Comparison of ENCODE assay signal across 8 cellular contexts in genomic region chr17:4789951-4790704, GRCh38. TPM values are rescaled to one million over a fixed set of nuclear protein-coding genes. Genes with fewer than 3 reads are reported as not detected.
DNase-seq lines count a peak whose midpoint lies in the region; ATAC-seq and TF ChIP-seq lines count a peak whose summit lies in the region.

No MANE protein-coding gene starts in this region.

- H3K36me3 ChIP-seq in NT2/D1 (ENCODE audit: insufficient read depth, insufficient read length, low read length) (no peaks in the 10 kb centered on the region), mucosa of descending colon (ENCODE audit: low read depth) (no peaks in the 10 kb centered on the region)

- no peaks in the 10 kb centered on the region for H3K36me3 Mint-ChIP-seq in CD4-positive, alpha-beta T cell (ENCODE audit: low read depth)

- H3K4me1 ChIP-seq in NT2/D1 (ENCODE audit: insufficient read depth, insufficient read length) (peaks cover 6% of the 10 kb centered on the region), mucosa of descending colon (ENCODE audit: low read depth) (peaks cover 36% of the 10 kb centered on the region)

- H3K27me3 Mint-ChIP-seq in CD4-positive, alpha-beta T cell: peaks cover 45% of the 10 kb centered on the region

- DNase-seq in CD4-positive, alpha-beta T cell: peak; percentile 61 to 81 (median 70)
- peak; percentile 43 for DNase-seq in NT2/D1 (ENCODE audit: low read depth, low spot score)
- peak; percentile 88 for DNase-seq in activated CD8-positive, alpha-beta memory T cell treated with anti-CD3 and anti-CD28 coated beads, Interleukin-2, amount 50 U/mL, for 48 hours
- DNase-seq in epidermal melanocyte (ENCODE audit: insufficient read length, low spot score): peak; percentile 95
- peak; percentile 89 to 93 (median 91) for DNase-seq in mucosa of descending colon
- peak; percentile 70 to 73 for DNase-seq in stimulated activated CD8-positive, alpha-beta memory T cell treated with anti-CD3 and anti-CD28 coated beads, Interleukin-2, amount 100 ng/mL, for 48 hours (ENCODE audit: low read depth in 2 of 2)

- peak; percentile 81 for TF ChIP-seq CTCF in CD4-positive, alpha-beta T cell (IDR thresholded peaks at IDR 0.05)
- TF ChIP-seq CTCF in mucosa of descending colon (IDR thresholded peaks at IDR 0.05): peak; percentile 93

- H3K27ac Mint-ChIP-seq in CD4-positive, alpha-beta T cell: peak overlapping the region; percentile 74

- peaks cover 29% of the 10 kb centered on the region for H3K27me3 ChIP-seq in CD4-positive, alpha-beta T cell (ENCODE audit: control insufficient read depth, insufficient read depth, low read length)
- H3K27me3 ChIP-seq in NT2/D1 (ENCODE audit: insufficient read depth, insufficient read length): peaks cover 28% of the 10 kb centered on the region

- intact Hi-C loops in CD4-positive, alpha-beta T cell (cut with DNase I, micrococcal nuclease): loop anchor here (1.0 to 10.0 kb wide), 7 partner anchors 58 to 175 kb away; partner anchors contain the start of genes ARRB2 (in 2 of the 2), MED11 (in 2 of the 2), CHRNE (in 1 of the 2) and SPAG7 (in 1 of the 2)
- intact Hi-C loops in mucosa of descending colon (cut with DNase I, micrococcal nuclease): loop anchor here (5.0 to 10.0 kb wide), 3 partner anchors 65 to 97 kb away; no protein-coding TSS in a partner anchor

- no peaks in the 10 kb centered on the region for H3K9me3 Mint-ChIP-seq in CD4-positive, alpha-beta T cell

- POLR2A ChIA-PET in CD4-positive, alpha-beta T cell (lab: Charles Lee): interaction anchor here (0.6 to 2.5 kb wide), 21 partner anchors 9 to 424 kb away, joined by 3 to 27 read pairs (median 5); partner anchors contain the start of genes ARRB2, C17orf107, CXCL16 and MED11

- H3K4me1 Mint-ChIP-seq in CD4-positive, alpha-beta T cell (ENCODE audit: low read depth): peaks cover 23% of the 10 kb centered on the region

- CTCF ChIA-PET in CD4-positive, alpha-beta T cell (lab: Charles Lee): interaction anchor here (0.6 to 3.5 kb wide), 40 partner anchors 9 to 177 kb away, joined by 3 to 30 read pairs (median 4); partner anchors contain the start of genes ARRB2, C17orf107, CHRNE and MED11

- peak overlapping the region; percentile 91 for H3K4me3 Mint-ChIP-seq in CD4-positive, alpha-beta T cell

- peak overlapping the region; percentile 85 for H3K9ac ChIP-seq in NT2/D1 (ENCODE audit: insufficient read length, low read depth)

- no peaks in the 10 kb centered on the region for H3K9me3 ChIP-seq in CD4-positive, alpha-beta T cell (ENCODE audit: control insufficient read depth, low read length)
- H3K9me3 ChIP-seq in NT2/D1 (ENCODE audit: insufficient read depth, low read length) (no peaks in the 10 kb centered on the region), mucosa of descending colon (no peaks in the 10 kb centered on the region)

- ATAC-seq in CD4-positive, alpha-beta T cell (ENCODE audit: poor library complexity): peak; percentile 85
- peak; percentile 83 for ATAC-seq in GM19328 (IDR thresholded peaks at IDR 0.05; ENCODE audit: unreplicated experiment)
- peak; percentile 85 for ATAC-seq in HG03520 (IDR thresholded peaks at IDR 0.05; ENCODE audit: unreplicated experiment)
- ATAC-seq in mucosa of descending colon: peak; percentile 94

- H3K27ac ChIP-seq in CD4-positive, alpha-beta T cell (ENCODE audit: low read depth, low read length): peak overlapping the region; percentile 74

- peak overlapping the region; percentile 75 for H3K4me3 ChIP-seq in NT2/D1 (ENCODE audit: insufficient read length, low read depth)
- peak overlapping the region; percentile 29 for H3K4me3 ChIP-seq in mucosa of descending colon

RNA-seq across cellular contexts. Expression of gene GLTPD2, which starts 1.4 kb away (rescaled TPM):
- total RNA-seq in CD4-positive, alpha-beta T cell: not detected
- not detected for total RNA-seq in mucosa of descending colon

RNA-seq across cellular contexts. Expression of gene VMO1, which starts 4.0 kb away (rescaled TPM):
- not detected for total RNA-seq in CD4-positive, alpha-beta T cell
- 1 to 10 TPM in 2 of 3 donors, under 1 TPM in 1; 0.67 to 2.3 (median 2.1) TPM for total RNA-seq in mucosa of descending colon

RNA-seq across cellular contexts. Expression of gene PSMB6, which starts 5.8 kb away (rescaled TPM):
- total RNA-seq in CD4-positive, alpha-beta T cell: 10 to 100 TPM; 44.3 to 52.7 TPM
- 100 to 1,000 TPM in 2 of 3 donors, 10 to 100 TPM in 1; 71.5 to 122 (median 109) TPM for total RNA-seq in mucosa of descending colon

RNA-seq across cellular contexts. Expression of gene PLD2, which starts 16.8 kb away (rescaled TPM):
- total RNA-seq in CD4-positive, alpha-beta T cell: 10 to 100 TPM; 10.2 to 10.7 TPM
- total RNA-seq in mucosa of descending colon: 10 to 100 TPM; 24.4 to 29.8 (median 29.2) TPM

Comparison
In these comparisons a context has a peak if more than half of its experiments do, and no peak if none do; other contexts are left out.
1. Peak in every context shown above with its lines: DNase-seq, ATAC-seq, H3K4me3 ChIP-seq and H3K27ac ChIP-seq.
2. DNase-seq: peak in every context shown above with its lines; median percentile 95 in epidermal melanocyte; 91 in mucosa of descending colon; 88 in activated CD8-positive, alpha-beta memory T cell treated with anti-CD3 and anti-CD28 coated beads, Interleukin-2, amount 50 U/mL, for 48 hours; 72 in stimulated activated CD8-positive, alpha-beta memory T cell treated with anti-CD3 and anti-CD28 coated beads, Interleukin-2, amount 100 ng/mL, for 48 hours; 70 in CD4-positive, alpha-beta T cell; 43 in NT2/D1.